ENCODE assay signal across 8 cellular contexts in genomic region chr11:118295834-118296454, GRCh38.
DNase-seq lines count a peak whose midpoint lies in the region; ATAC-seq lines count a peak whose summit lies in the region.

No MANE protein-coding gene starts in this region.

- H3K4me1 Mint-ChIP-seq in activated naive CD4-positive, alpha-beta T cell treated with anti-CD3 and anti-CD28 coated beads, Interleukin-2, amount 10 ng/mL, durations not matched to agents 7 days and 5 days = peaks cover 13% of the 10 kb centered on the region

- DNase-seq in DMS153 treated with DMSO at 0.1 percent for 48 hours (lab: John Stamatoyannopoulos, UW; ENCODE audit: unreplicated experiment) (peak; percentile 1), DMS153 (lab: John Stamatoyannopoulos, UW) (no peak), MV-4-11 (lab: John Stamatoyannopoulos, UW) (peak; percentile 30), islet precursor cell (peak; percentile 24), GM19240 (ENCODE audit: insufficient read length, low spot score) (no peak), germinal center (ENCODE audit: low spot score) (no peak)
- DNase-seq in activated naive CD4-positive, alpha-beta T cell treated with anti-CD3 and anti-CD28 coated beads, Interleukin-2, amount 10 ng/mL, durations not matched to agents 7 days and 5 days = peak; percentile 64

- H3K4me3 Mint-ChIP-seq in activated naive CD4-positive, alpha-beta T cell treated with anti-CD3 and anti-CD28 coated beads, Interleukin-2, amount 10 ng/mL, durations not matched to agents 7 days and 5 days = no peak overlapping the region

- H3K27me3 Mint-ChIP-seq in activated naive CD4-positive, alpha-beta T cell treated with anti-CD3 and anti-CD28 coated beads, Interleukin-2, amount 10 ng/mL, durations not matched to agents 7 days and 5 days = no peaks in the 10 kb centered on the region

- ATAC-seq in GM21825 (IDR thresholded peaks at IDR 0.05; ENCODE audit: unreplicated experiment) = no peak

- H3K36me3 Mint-ChIP-seq in activated naive CD4-positive, alpha-beta T cell treated with anti-CD3 and anti-CD28 coated beads, Interleukin-2, amount 10 ng/mL, durations not matched to agents 7 days and 5 days = no peaks in the 10 kb centered on the region

- no peaks in the 10 kb centered on the region for H3K9me3 Mint-ChIP-seq in activated naive CD4-positive, alpha-beta T cell treated with anti-CD3 and anti-CD28 coated beads, Interleukin-2, amount 10 ng/mL, durations not matched to agents 7 days and 5 days

- H3K27ac Mint-ChIP-seq in activated naive CD4-positive, alpha-beta T cell treated with anti-CD3 and anti-CD28 coated beads, Interleukin-2, amount 10 ng/mL, durations not matched to agents 7 days and 5 days = no peak overlapping the region

- CTCF ChIA-PET in activated naive CD4-positive, alpha-beta T cell treated with anti-CD3 and anti-CD28 coated beads, Interleukin-2, amount 10 ng/mL, durations not matched to agents 7 days and 5 days (lab: Charles Lee) = interaction anchor here (0.7 to 8.0 kb wide), 34 partner anchors 9 to 197 kb away, joined by 3 to 89 read pairs (median 5); partner anchors contain the start of genes CD3D, CD3E, CD3G and JAML

Comparison
In these comparisons a context has a peak if more than half of its experiments do, and no peak if none do; other contexts are left out.
1. DNase-seq: peak in DMS153 treated with DMSO at 0.1 percent for 48 hours (single experiment), MV-4-11 (single experiment), activated naive CD4-positive, alpha-beta T cell treated with anti-CD3 and anti-CD28 coated beads, Interleukin-2, amount 10 ng/mL, durations not matched to agents 7 days and 5 days (single experiment) and islet precursor cell (single experiment); none in DMS153 (single experiment), GM19240 (single experiment) and germinal center (single experiment).